ENCODE assay signal across 8 cellular contexts in the genomic region with DNA sequence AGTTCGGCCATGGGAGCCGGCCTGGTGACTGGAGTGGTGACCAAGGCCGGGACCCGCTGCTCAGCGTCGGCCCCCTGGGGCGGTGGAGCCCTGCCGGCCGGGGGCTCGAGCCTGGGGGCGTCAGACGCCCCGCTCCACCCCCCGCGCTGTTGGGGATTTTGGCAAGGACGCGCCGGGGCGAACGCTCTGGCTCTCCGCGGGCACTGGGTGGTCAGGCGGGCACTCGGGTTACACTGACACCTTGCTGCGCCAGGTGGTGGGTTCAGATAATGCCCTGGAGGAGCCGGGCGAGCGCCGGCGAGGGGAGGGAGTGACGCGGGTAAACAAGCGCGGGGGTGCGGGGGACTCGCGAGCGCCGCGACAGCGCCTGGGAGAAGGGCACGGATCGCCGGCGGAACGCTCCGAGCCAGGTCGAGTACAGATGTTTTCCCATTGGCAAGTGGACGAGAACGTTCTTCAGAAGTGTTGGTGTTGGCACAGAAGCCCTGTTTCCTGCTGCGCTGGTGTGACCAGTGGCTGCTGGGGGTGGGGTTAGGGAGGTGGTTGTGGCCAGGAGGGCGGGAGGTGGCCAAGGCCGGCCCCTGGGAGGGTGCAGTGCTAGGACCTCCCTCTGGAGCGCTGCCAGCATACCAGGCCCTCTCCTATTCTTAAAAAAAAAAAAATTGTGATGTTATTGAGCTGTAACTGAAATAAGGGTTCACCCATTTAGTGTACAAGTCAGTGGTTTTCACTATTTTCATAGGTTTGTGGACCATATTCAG. TPM values are rescaled to one million over a fixed set of nuclear protein-coding genes. Genes with fewer than 3 reads are reported as not detected.
DNase-seq lines count a peak whose midpoint lies in the region; TF ChIP-seq lines count a peak whose summit lies in the region.

No MANE protein-coding gene starts in this region.

- 0% methylated on average over 4 of the region's 54 CpGs for WGBS in esophagus muscularis mucosa

- in situ Hi-C loops in Caki2 (cut with HindIII; ENCODE audit: low pct_unique_long_range_greater_than_20kb, low sequenced_read_pairs): no loop called here

- no peak for TF ChIP-seq EP300 in esophagus muscularis mucosa (IDR thresholded peaks at IDR 0.05)

- intact Hi-C loops in esophagus muscularis mucosa (cut with DNase I): loop anchor here (5.0 kb wide), 1 partner anchor 36 kb away; the partner anchor contains the start of gene MRNIP

- peak; percentile 89 for DNase-seq in Caki2 (ENCODE audit: low read depth)
- peak; percentile 94 for DNase-seq in GM20000 (ENCODE audit: low spot score)
- peak; percentile 86 for DNase-seq in HT1080 (ENCODE audit: low read depth)
- peak; percentile 19 for DNase-seq in OCI-M2 (lab: John Stamatoyannopoulos, UW; ENCODE audit: unreplicated experiment)
- DNase-seq in activated T-cell treated with anti-CD3 and anti-CD28 coated beads, Interleukin-2, amount 50 U/mL, for 48 hours: peak; percentile 84 to 90
- DNase-seq in esophagus muscularis mucosa (ENCODE audit: extremely low spot score): peak; percentile 98
- peak; percentile 73 for DNase-seq in stimulated activated CD8-positive, alpha-beta memory T cell treated with anti-CD3 and anti-CD28 coated beads, Interleukin-7, amount 100 ng/mL, for 24 hours (ENCODE audit: low read depth)

- H3K9me3 ChIP-seq in esophagus muscularis mucosa: no peaks in the 10 kb centered on the region
- H3K9me3 ChIP-seq in muscle layer of duodenum (ENCODE audit: control insufficient read depth in 1 of 2, low read length in 2 of 2): no peaks in the 10 kb centered on the region

- peaks cover 67 to 89% (median 88%) of the 10 kb centered on the region in 4 donors for H3K4me1 ChIP-seq in esophagus muscularis mucosa
- H3K4me1 ChIP-seq in muscle layer of duodenum (ENCODE audit: control insufficient read depth in 1 of 2, insufficient read depth in 2 of 2, low read length in 2 of 2): peaks cover 22 to 76% of the 10 kb centered on the region in 2 donors

- H3K27ac ChIP-seq in esophagus muscularis mucosa (replicated peaks in 1 of 4) (peak overlapping the region; percentile 99 to 100 (median 100)), muscle layer of duodenum (ENCODE audit: low read length) (peak overlapping the region; percentile 89)

- H3K27me3 ChIP-seq in esophagus muscularis mucosa (no peaks in the 10 kb centered on the region), muscle layer of duodenum (ENCODE audit: low read depth, low read length) (no peaks in the 10 kb centered on the region)

- H3K4me3 ChIP-seq in esophagus muscularis mucosa (peak overlapping the region; percentile 93 to 100 (median 96)), muscle layer of duodenum (ENCODE audit: low read depth in 1 of 2, low read length in 2 of 2) (peak overlapping the region; percentile 58 to 91)

- H3K36me3 ChIP-seq in esophagus muscularis mucosa (peaks cover 32 to 47% (median 42%) of the 10 kb centered on the region in 4 donors), muscle layer of duodenum (ENCODE audit: control insufficient read depth in 1 of 2, insufficient read depth in 2 of 2, low read length in 2 of 2) (peaks cover 38 to 70% of the 10 kb centered on the region in 2 donors)

- peak; percentile 42 for TF ChIP-seq POLR2A in esophagus muscularis mucosa (IDR thresholded peaks at IDR 0.05; ENCODE audit: low read depth)

- TF ChIP-seq CTCF in GM20000 (IDR thresholded peaks at IDR 0.05; ENCODE audit: extremely low read depth, missing control alignments): no peak
- TF ChIP-seq CTCF in esophagus muscularis mucosa (IDR thresholded peaks at IDR 0.05): no peak

RNA-seq across cellular contexts. Expression of gene SQSTM1, which starts 0.8 kb away (rescaled TPM):
- total RNA-seq in Caki2 (2014; rRNA removed; shearing (Covaris generic); ENCODE audit: low replicate concordance): 1,023 and 1,203 TPM in 2 replicates
- total RNA-seq in HT1080 (2014; rRNA removed; shearing (Covaris generic)): 881 and 984 TPM in 2 replicates
- 185 and 187 TPM in 2 replicates for polyA plus RNA-seq in HT1080 (2015; cell fraction: cytosol; rRNA removed)
- 318 and 351 TPM in 2 replicates for polyA plus RNA-seq in HT1080 (2015; cell fraction: nucleus; rRNA removed)
- 100 to 1,000 TPM; 333 to 453 (median 392) TPM for total RNA-seq in esophagus muscularis mucosa

RNA-seq across cellular contexts. Expression of gene MGAT4B, which starts 14.8 kb away (rescaled TPM):
- total RNA-seq in Caki2 (2014; rRNA removed; shearing (Covaris generic); ENCODE audit: low replicate concordance): 656 and 666 TPM in 2 replicates
- 185 and 198 TPM in 2 replicates for total RNA-seq in HT1080 (2014; rRNA removed; shearing (Covaris generic))
- polyA plus RNA-seq in HT1080 (2015; cell fraction: cytosol; rRNA removed): 187 and 190 TPM in 2 replicates
- polyA plus RNA-seq in HT1080 (2015; cell fraction: nucleus; rRNA removed): 164 and 177 TPM in 2 replicates
- total RNA-seq in esophagus muscularis mucosa: 10 to 100 TPM; 47.1 to 70.6 (median 59.2) TPM

RNA-seq across cellular contexts. Expression of gene LTC4S, which starts 27.7 kb away (rescaled TPM):
- 1.3 TPM in 1 of 2 replicates, not detected in the other for total RNA-seq in Caki2 (2014; rRNA removed; shearing (Covaris generic); ENCODE audit: low replicate concordance)
- total RNA-seq in HT1080 (2014; rRNA removed; shearing (Covaris generic)): 1.2 TPM in 1 of 2 replicates, not detected in the other
- 0.61 TPM in 1 of 2 replicates, not detected in the other for polyA plus RNA-seq in HT1080 (2015; cell fraction: cytosol; rRNA removed)
- 0.17 and 1.2 TPM in 2 replicates for polyA plus RNA-seq in HT1080 (2015; cell fraction: nucleus; rRNA removed)
- 10 to 100 TPM in 3 of 4 donors, 1 to 10 TPM in 1; 7.9 to 15.2 (median 12.8) TPM for total RNA-seq in esophagus muscularis mucosa

RNA-seq across cellular contexts. Expression of gene MRNIP, which starts 37.1 kb away (rescaled TPM):
- total RNA-seq in Caki2 (2014; rRNA removed; shearing (Covaris generic); ENCODE audit: low replicate concordance): 35.9 and 54.8 TPM in 2 replicates
- total RNA-seq in HT1080 (2014; rRNA removed; shearing (Covaris generic)): 6.9 and 10.1 TPM in 2 replicates
- 7.3 and 7.6 TPM in 2 replicates for polyA plus RNA-seq in HT1080 (2015; cell fraction: cytosol; rRNA removed)
- polyA plus RNA-seq in HT1080 (2015; cell fraction: nucleus; rRNA removed): 78.1 and 81.1 TPM in 2 replicates
- 10 to 100 TPM; 21.2 to 34.2 (median 23.3) TPM for total RNA-seq in esophagus muscularis mucosa

Comparison
In these comparisons a context has a peak if more than half of its experiments do, and no peak if none do; other contexts are left out.
1. Peak in every context shown above with its lines: DNase-seq, H3K4me3 ChIP-seq and H3K27ac ChIP-seq.
2. DNase-seq: peak in every context shown above with its lines; median percentile 98 in esophagus muscularis mucosa; 94 in GM20000; 89 in Caki2; 87 in activated T-cell treated with anti-CD3 and anti-CD28 coated beads, Interleukin-2, amount 50 U/mL, for 48 hours; 86 in HT1080; 73 in stimulated activated CD8-positive, alpha-beta memory T cell treated with anti-CD3 and anti-CD28 coated beads, Interleukin-7, amount 100 ng/mL, for 24 hours; 19 in OCI-M2.